28 cellular contexts compared by ENCODE assay signal in the genomic region with DNA sequence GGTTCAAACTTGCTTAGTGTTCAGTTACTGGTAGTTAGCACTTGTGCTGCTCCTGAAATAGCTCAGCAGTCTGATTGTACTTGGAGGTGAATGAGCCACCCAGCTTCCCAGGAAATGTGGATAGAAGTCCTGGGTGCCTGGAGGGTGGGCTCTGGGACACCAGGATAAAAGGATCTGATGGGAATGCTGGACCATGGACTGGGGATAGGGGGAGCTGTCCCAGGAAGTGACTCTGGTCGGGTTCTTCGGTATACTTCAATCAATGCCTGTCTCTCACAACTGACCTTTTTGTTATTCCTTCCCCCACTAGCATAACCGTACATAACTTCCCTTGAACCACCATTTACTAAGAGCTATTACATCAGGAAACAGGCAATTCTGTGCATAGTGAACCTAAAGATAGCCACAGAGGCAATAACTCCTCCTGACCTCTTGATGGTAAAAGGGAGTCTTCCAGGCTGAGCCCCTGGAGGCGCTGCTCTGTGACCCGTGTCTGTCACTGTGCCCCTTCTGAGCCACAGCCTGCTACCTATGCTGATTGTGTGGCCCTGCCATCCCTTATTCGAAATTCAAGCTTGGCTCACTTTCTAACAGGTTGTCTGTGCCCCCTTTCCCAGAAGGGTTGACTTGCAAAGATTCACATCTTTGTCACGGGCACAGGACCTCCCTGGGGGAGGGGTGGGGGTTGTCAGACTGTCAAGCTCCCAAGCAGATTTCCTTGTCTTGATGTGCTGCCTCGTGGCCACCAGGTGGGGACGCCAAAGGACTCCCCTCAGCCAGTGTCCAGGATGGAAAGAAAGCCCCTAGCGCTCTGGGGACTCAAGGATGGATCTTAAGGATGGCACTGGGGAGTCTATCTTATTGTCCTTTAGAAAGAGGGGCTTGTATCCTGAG. TPM values are rescaled to one million over a fixed set of nuclear protein-coding genes. Genes with fewer than 3 reads are reported as not detected.
DNase-seq lines count a peak whose midpoint lies in the region; ATAC-seq and TF ChIP-seq lines count a peak whose summit lies in the region.
"Had no signal": no experiment of that assay in that cellular context is flagged by ENCODE, and none has a peak within 500 bp of the region (broad histone marks: within the 10 kb centered on the region; RNA-seq: fewer than 3 reads in every experiment).

No MANE protein-coding gene starts in this region.

- no peak overlapping the region for H2BK12ac ChIP-seq in H9 (ENCODE audit: insufficient read length, low read depth, low read length)

- H3K27me3 ChIP-seq in BE2C (no peaks in the 10 kb centered on the region; the same call in 1 of the 2 replicates), H9 (ENCODE audit: insufficient read depth, low read length) (no peaks in the 10 kb centered on the region; the same call in 1 of the 2 replicates), WERI-Rb-1 (ENCODE audit: insufficient read depth, low read depth, severe bottlenecking) (no peaks in the 10 kb centered on the region), iPS-20b (ENCODE audit: insufficient read depth, low read length) (no peaks in the 10 kb centered on the region; the same call in 1 of the 2 replicates), gastrocnemius medialis (no peaks in the 10 kb centered on the region)
- H3K27me3 ChIP-seq: BLaER1 treated with 17β-estradiol and CSF1 and Interleukin-3, amounts not matched to agents 10 nM and 100 nM; suprapubic skin had no signal

- H3K4me2 ChIP-seq in H9 (ENCODE audit: insufficient read depth, insufficient read length, low read length), result no peak overlapping the region
- H3K4me2 ChIP-seq: smooth muscle cell had no signal

- no peak overlapping the region for H3K18ac ChIP-seq in H9 (ENCODE audit: insufficient read length, low read depth, low read length)

- H2BK120ac ChIP-seq in H9 (ENCODE audit: low read depth, low read length, poor library complexity, severe bottlenecking), result no peak overlapping the region

- no peaks in the 10 kb centered on the region for H3K36me3 Mint-ChIP-seq in H9 (ENCODE audit: insufficient read depth in 1 of 3, low read depth in 3 of 3)
- H3K36me3 Mint-ChIP-seq: activated naive CD4-positive, alpha-beta T cell treated with anti-CD3 and anti-CD28 coated beads, Interleukin-2, amount 50 U/mL, for 24 hours; mesothelial cell of epicardium; naive thymus-derived CD4-positive, alpha-beta T cell; stimulated activated memory B cell treated with anti-CD40 and anti-IgM and Interleukin-4, amounts not matched to agents 10 μg/mL and 1 μg/mL and 100 μg/mL, for 72 hours had no signal

- no peak for ATAC-seq in GM19397 (IDR thresholded peaks at IDR 0.05; ENCODE audit: unreplicated experiment)
- no peak for ATAC-seq in gastrocnemius medialis
- ATAC-seq: activated T-helper 17 cell treated with anti-CD3 and anti-CD28 coated beads, Interleukin-2, amount 50 U/mL, for 72 hours; left lobe of liver; naive thymus-derived CD4-positive, alpha-beta T cell; SK-N-SH treated with all-trans-retinoic acid at 6 μM for 48 hours; stimulated activated memory B cell treated with anti-CD40 and anti-IgM and Interleukin-4, amounts not matched to agents 10 μg/mL and 1 μg/mL and 100 μg/mL, for 72 hours had no signal

- no peak overlapping the region for H3K4ac ChIP-seq in H9 (ENCODE audit: low read depth, low read length)

- H3K4me3 ChIP-seq in BE2C (ENCODE audit: low read depth, low read length), result no peak overlapping the region
- H3K4me3 ChIP-seq in WERI-Rb-1 (ENCODE audit: low read depth, low read length), result no peak overlapping the region
- H3K4me3 ChIP-seq in iPS-20b (ENCODE audit: low read length), result peak overlapping the region; percentile 36; the same call in 1 of the 2 replicates
- no peak overlapping the region for H3K4me3 ChIP-seq in gastrocnemius medialis
- H3K4me3 ChIP-seq: BLaER1 treated with 17β-estradiol and CSF1 and Interleukin-3, amounts not matched to agents 10 nM and 100 nM; smooth muscle cell; suprapubic skin had no signal

- peaks cover 42% of the 10 kb centered on the region for H3K27me3 Mint-ChIP-seq in H9 (ENCODE audit: low read depth)
- H3K27me3 Mint-ChIP-seq: activated naive CD4-positive, alpha-beta T cell treated with anti-CD3 and anti-CD28 coated beads, Interleukin-2, amount 50 U/mL, for 24 hours; activated T-helper 17 cell treated with anti-CD3 and anti-CD28 coated beads, Interleukin-2, amount 50 U/mL, for 72 hours had no signal

- H3K27ac Mint-ChIP-seq in H9, result no peak overlapping the region
- H3K27ac Mint-ChIP-seq: activated naive CD4-positive, alpha-beta T cell treated with anti-CD3 and anti-CD28 coated beads, Interleukin-2, amount 50 U/mL, for 24 hours; activated T-helper 17 cell treated with anti-CD3 and anti-CD28 coated beads, Interleukin-2, amount 50 U/mL, for 72 hours; dendritic cell treated with granulocyte-macrophage colony-stimulating factor and Interleukin-4, amounts not matched to agents 40 ng/mL and 50 ng/mL, for 4 days; mesothelial cell of epicardium; stimulated activated memory B cell treated with anti-CD40 and anti-IgM and Interleukin-4, amounts not matched to agents 10 μg/mL and 1 μg/mL and 100 μg/mL, for 72 hours had no signal

- H3K79me1 ChIP-seq in H9 (ENCODE audit: insufficient read depth, low read depth, low read length, poor library complexity, severe bottlenecking), result no peaks in the 10 kb centered on the region

- no peaks in the 10 kb centered on the region; a peak in 1 of 5 replicates for H3K9me3 Mint-ChIP-seq in H9
- H3K9me3 Mint-ChIP-seq: activated naive CD4-positive, alpha-beta T cell treated with anti-CD3 and anti-CD28 coated beads, Interleukin-2, amount 50 U/mL, for 24 hours; activated T-helper 17 cell treated with anti-CD3 and anti-CD28 coated beads, Interleukin-2, amount 50 U/mL, for 72 hours; dendritic cell treated with granulocyte-macrophage colony-stimulating factor and Interleukin-4, amounts not matched to agents 40 ng/mL and 50 ng/mL, for 4 days; mesothelial cell of epicardium; stimulated activated memory B cell treated with anti-CD40 and anti-IgM and Interleukin-4, amounts not matched to agents 10 μg/mL and 1 μg/mL and 100 μg/mL, for 72 hours had no signal

- in situ Hi-C loops in gastrocnemius medialis (cut with MboI; ENCODE audit: low sequenced_read_pairs in 4 of 4), result no loop called here

- no peak overlapping the region for H2AK5ac ChIP-seq in H9 (ENCODE audit: insufficient read length, low read length)

- no peak overlapping the region for H4K8ac ChIP-seq in H9 (replicated peaks; ENCODE audit: insufficient read length, low read depth, low read length)

- no CpG with 5 or more reads among the region's 10 CpGs for WGBS in H9 (ENCODE audit: extremely low coverage, insufficient read length, low lambda C conversion rate)

- intact Hi-C loops in gastrocnemius medialis (cut with DNase I; ENCODE audit: low total_unique reads), result no loop called here

- no peaks in the 10 kb centered on the region for H3K23me2 ChIP-seq in H9 (ENCODE audit: insufficient read length, low read depth, low read length, poor library complexity, severe bottlenecking)

- no peak overlapping the region for H3K23ac ChIP-seq in H9 (ENCODE audit: insufficient read length, low read depth, low read length)

- peaks cover 3 to 6% of the 10 kb centered on the region in 2 experiments for H3K4me1 Mint-ChIP-seq in H9
- H3K4me1 Mint-ChIP-seq: activated naive CD4-positive, alpha-beta T cell treated with anti-CD3 and anti-CD28 coated beads, Interleukin-2, amount 50 U/mL, for 24 hours; activated T-helper 17 cell treated with anti-CD3 and anti-CD28 coated beads, Interleukin-2, amount 50 U/mL, for 72 hours; mesothelial cell of epicardium had no signal

- no peak overlapping the region for H4K91ac ChIP-seq in H9 (ENCODE audit: insufficient read length, low read depth, low read length)

- H3K79me2 ChIP-seq in H9 (ENCODE audit: insufficient read depth, low read length), result no peaks in the 10 kb centered on the region

- no peak overlapping the region for H2AFZ ChIP-seq in H9 (ENCODE audit: low read length)

- no peak overlapping the region for H3K56ac ChIP-seq in H9 (ENCODE audit: insufficient read length, low read depth, low read length)

- H2BK20ac ChIP-seq in H9 (ENCODE audit: low read depth, low read length, poor library complexity, severe bottlenecking), result no peak overlapping the region

- H3K36me3 ChIP-seq in BE2C, result no peaks in the 10 kb centered on the region
- no peaks in the 10 kb centered on the region for H3K36me3 ChIP-seq in WERI-Rb-1
- no peaks in the 10 kb centered on the region for H3K36me3 ChIP-seq in iPS-20b (ENCODE audit: insufficient read depth, low read depth, low read length)
- no peaks in the 10 kb centered on the region for H3K36me3 ChIP-seq in gastrocnemius medialis
- H3K36me3 ChIP-seq: BLaER1 treated with 17β-estradiol and CSF1 and Interleukin-3, amounts not matched to agents 10 nM and 100 nM; suprapubic skin had no signal

- H3K27ac ChIP-seq in H9 (ENCODE audit: insufficient read length, low read depth, low read length), result no peak overlapping the region
- H3K27ac ChIP-seq in WERI-Rb-1, result no peak overlapping the region
- no peak overlapping the region for H3K27ac ChIP-seq in iPS-20b (ENCODE audit: low read length)
- H3K27ac ChIP-seq in gastrocnemius medialis, result no peak overlapping the region
- H3K27ac ChIP-seq: BLaER1 treated with 17β-estradiol and CSF1 and Interleukin-3, amounts not matched to agents 10 nM and 100 nM; suprapubic skin had no signal

- TF ChIP-seq CTCF in BE2C (IDR thresholded peaks at IDR 0.05; ENCODE audit: low read depth, low read length), result 0 out of 2 replicates have a peak, but pooled peaks have one; percentile 2
- TF ChIP-seq CTCF in H9 (conservative IDR thresholded peaks at IDR 0.05), result peak; percentile 68
- peak; percentile 44 for TF ChIP-seq CTCF in WERI-Rb-1 (IDR thresholded peaks at IDR 0.05; ENCODE audit: low read depth, low read length)
- TF ChIP-seq CTCF in gastrocnemius medialis (IDR thresholded peaks at IDR 0.05 in 4 of 5, conservative IDR thresholded peaks at IDR 0.05 in 1 of 5), result no peak

- no peak for TF ChIP-seq POLR2A in gastrocnemius medialis (IDR thresholded peaks at IDR 0.05)

- no peaks in the 10 kb centered on the region for H3K4me1 ChIP-seq in BE2C
- H3K4me1 ChIP-seq in H9 (ENCODE audit: insufficient read depth, low read length), result no peaks in the 10 kb centered on the region
- H3K4me1 ChIP-seq in iPS-20b (ENCODE audit: insufficient read depth, low read length), result no peaks in the 10 kb centered on the region
- H3K4me1 ChIP-seq in gastrocnemius medialis, result no peaks in the 10 kb centered on the region
- H3K4me1 ChIP-seq: suprapubic skin had no signal

- H3K14ac ChIP-seq in H9 (ENCODE audit: insufficient read depth, low read length), result no peak overlapping the region

- H3T11ph ChIP-seq in H9 (ENCODE audit: low read length), result no peak overlapping the region

- no peaks in the 10 kb centered on the region for H3K9me3 ChIP-seq in BE2C
- H3K9me3 ChIP-seq in H9 (ENCODE audit: control insufficient read depth, low read depth, low read length), result no peaks in the 10 kb centered on the region
- H3K9me3 ChIP-seq in WERI-Rb-1 (ENCODE audit: severe bottlenecking), result no peaks in the 10 kb centered on the region
- H3K9me3 ChIP-seq in iPS-20b (ENCODE audit: insufficient read depth, low read depth, low read length), result no peaks in the 10 kb centered on the region
- no peaks in the 10 kb centered on the region for H3K9me3 ChIP-seq in gastrocnemius medialis
- H3K9me3 ChIP-seq: suprapubic skin had no signal

- H4K20me1 ChIP-seq in H9 (ENCODE audit: control insufficient read depth, insufficient read depth, insufficient read length), result no peaks in the 10 kb centered on the region
- H4K20me1 ChIP-seq: BLaER1 treated with 17β-estradiol and CSF1 and Interleukin-3, amounts not matched to agents 10 nM and 100 nM had no signal

- no peak overlapping the region for H3K4me3 Mint-ChIP-seq in H9
- H3K4me3 Mint-ChIP-seq: activated naive CD4-positive, alpha-beta T cell treated with anti-CD3 and anti-CD28 coated beads, Interleukin-2, amount 50 U/mL, for 24 hours; activated T-helper 17 cell treated with anti-CD3 and anti-CD28 coated beads, Interleukin-2, amount 50 U/mL, for 72 hours; dendritic cell treated with granulocyte-macrophage colony-stimulating factor and Interleukin-4, amounts not matched to agents 40 ng/mL and 50 ng/mL, for 4 days; mesothelial cell of epicardium; naive thymus-derived CD4-positive, alpha-beta T cell; stimulated activated memory B cell treated with anti-CD40 and anti-IgM and Interleukin-4, amounts not matched to agents 10 μg/mL and 1 μg/mL and 100 μg/mL, for 72 hours had no signal

- DNase-seq in BE2C (no peak), H9 (peak; percentile 80), WERI-Rb-1 (no peak), NCI-H748 (lab: John Stamatoyannopoulos, UW; ENCODE audit: unreplicated experiment) (no peak), AG08396 (ENCODE audit: low spot score) (no peak), gastrocnemius medialis (no peak)
- DNase-seq: activated CD4-positive, alpha-beta T cell treated with anti-CD3 and anti-CD28 coated beads, Interleukin-2, amount 50 U/mL, for 1 hour; activated CD8-positive, alpha-beta memory T cell treated with anti-CD3 and anti-CD28 coated beads, Interleukin-2, amount 50 U/mL, for 4 hours; central memory CD4-positive, alpha-beta T cell; COR-L47; DND-41; naive thymus-derived CD4-positive, alpha-beta T cell; NCI-H1694; NCI-H2171; NCI-H524; retina had no signal

- H4K5ac ChIP-seq in H9 (ENCODE audit: insufficient read length, low read depth, low read length), result no peak overlapping the region

- no peak overlapping the region for H2BK15ac ChIP-seq in H9 (ENCODE audit: low read depth, low read length)

- no peak overlapping the region for H2BK5ac ChIP-seq in H9 (ENCODE audit: insufficient read length, low read length)

- H3K9ac ChIP-seq in H9 (ENCODE audit: extremely low read depth, insufficient read length, low read length), result no peak overlapping the region
- H3K9ac ChIP-seq in iPS-20b (ENCODE audit: low read depth, low read length), result no peak overlapping the region
- H3K9ac ChIP-seq: BLaER1 treated with 17β-estradiol and CSF1 and Interleukin-3, amounts not matched to agents 10 nM and 100 nM had no signal

RNA-seq across cellular contexts. Expression of a gene that starts 24.5 kb away (rescaled TPM):
- 93.6 TPM for polyA plus RNA-seq in BE2C (2012; ENCODE audit: insufficient read depth, insufficient read length, low read depth)
- total RNA-seq in H9 (2021) (366 and 367 TPM in 2 replicates), gastrocnemius medialis (10 to 100 TPM; 57.3 to 84.2 (median 72.7) TPM)

Comparison
In these comparisons a context has a peak if more than half of its experiments do, and no peak if none do; other contexts are left out.
1. CTCF ChIP-seq: peak in BE2C (single experiment), H9 (single experiment) and WERI-Rb-1 (single experiment); none in gastrocnemius medialis (0 of 5).